Comparison of ENCODE assay signal across 5 cellular contexts in the genomic region with DNA sequence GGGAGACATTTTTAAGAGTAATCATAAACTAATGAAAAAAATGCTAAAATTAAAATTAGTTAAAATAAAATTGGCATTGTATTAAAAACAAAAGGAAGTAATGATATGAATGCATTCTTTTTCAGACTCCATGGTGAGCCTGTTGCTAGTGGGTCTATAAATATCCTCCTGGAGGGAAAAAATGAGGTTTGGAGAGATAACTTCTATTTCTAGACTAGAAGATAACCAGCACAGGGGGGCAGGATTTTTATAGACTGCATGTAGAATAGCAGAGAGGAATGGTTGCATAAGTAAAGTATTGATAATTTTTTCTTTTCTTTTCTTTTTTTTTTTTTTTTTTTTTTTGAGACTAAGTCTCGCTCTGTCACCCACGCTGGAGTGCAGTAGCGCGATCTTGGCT.
"Had no signal": no experiment of that assay in that cellular context is flagged by ENCODE, and none has a peak within 500 bp of the region (broad histone marks: within the 10 kb centered on the region; RNA-seq: fewer than 3 reads in every experiment).

No MANE protein-coding gene starts in this region.

- DNase-seq: H9, HCEC 1CT had no signal

- H3K27ac ChIP-seq: HL-60 had no signal

- H3K4me3 ChIP-seq: GM23338 had no signal

- ATAC-seq: GM23338, HepG2 had no signal
